ENCODE assay signal across 9 cellular contexts in the genomic region with DNA sequence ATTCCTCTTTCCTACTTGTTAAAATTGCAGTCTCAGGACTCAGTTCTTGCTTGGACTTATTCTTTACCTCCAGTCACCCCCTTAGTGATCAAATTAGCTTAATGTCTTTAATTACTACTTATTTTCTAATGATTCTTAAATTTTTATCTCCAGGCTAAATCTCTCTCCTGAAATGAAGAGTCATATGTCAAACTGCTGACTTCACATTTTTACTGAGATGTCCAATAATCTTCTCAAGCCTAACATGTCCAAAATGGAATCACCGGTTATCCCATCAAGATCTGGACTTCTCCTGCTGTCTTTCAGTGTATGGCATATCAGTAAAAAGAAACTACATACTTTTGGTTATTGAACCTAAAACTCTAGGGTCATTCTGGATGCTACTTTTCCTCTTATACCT.
"Had no signal": no experiment of that assay in that cellular context is flagged by ENCODE, and none has a peak within 500 bp of the region (broad histone marks: within the 10 kb centered on the region; RNA-seq: fewer than 3 reads in every experiment).

No MANE protein-coding gene starts in this region.

- H3K4me3 ChIP-seq: GM23248, HAP-1 had no signal

- H3K36me3 ChIP-seq: HAP-1 had no signal

- H3K4me1 Mint-ChIP-seq: IgD-negative memory B cell had no signal

- H3K9me3 ChIP-seq: HAP-1 had no signal

- H3K36me3 Mint-ChIP-seq: IgD-negative memory B cell had no signal

- DNase-seq: GM23248, GOT3, H7, HFFc6, KG1 had no signal

- H3K4me3 Mint-ChIP-seq: HFFc6, IgD-negative memory B cell had no signal

- H3K9ac ChIP-seq: GM23248 had no signal

- H3K9me3 Mint-ChIP-seq: IgD-negative memory B cell had no signal

- H2AFZ ChIP-seq: GM23248 had no signal

- ATAC-seq: HCT116 had no signal

- H3K27ac Mint-ChIP-seq: HFFc6, IgD-negative memory B cell had no signal

- H3K27ac ChIP-seq: GM23248, HL-60 had no signal
